Comparison of ENCODE assay signal across 2 cellular contexts in genomic region chr12:68839183-68840147, GRCh38.
TF ChIP-seq lines count a peak whose summit lies in the region.

No MANE protein-coding gene starts in this region.

TF ChIP-seq in IMR-90, 13 proteins besides CTCF, POLR2A, EP300 and RAD21:
- no peak for TF ChIP-seq MAFK (IDR thresholded peaks at IDR 0.05; ENCODE audit: low read depth, low read length)
- no peak for TF ChIP-seq MAZ (IDR thresholded peaks at IDR 0.05; ENCODE audit: borderline replicate concordance, low read depth, low read length)
- TF ChIP-seq, protein P1, sequence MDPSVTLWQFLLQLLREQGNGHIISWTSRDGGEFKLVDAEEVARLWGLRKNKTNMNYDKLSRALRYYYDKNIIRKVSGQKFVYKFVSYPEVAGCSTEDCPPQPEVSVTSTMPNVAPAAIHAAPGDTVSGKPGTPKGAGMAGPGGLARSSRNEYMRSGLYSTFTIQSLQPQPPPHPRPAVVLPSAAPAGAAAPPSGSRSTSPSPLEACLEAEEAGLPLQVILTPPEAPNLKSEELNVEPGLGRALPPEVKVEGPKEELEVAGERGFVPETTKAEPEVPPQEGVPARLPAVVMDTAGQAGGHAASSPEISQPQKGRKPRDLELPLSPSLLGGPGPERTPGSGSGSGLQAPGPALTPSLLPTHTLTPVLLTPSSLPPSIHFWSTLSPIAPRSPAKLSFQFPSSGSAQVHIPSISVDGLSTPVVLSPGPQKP (IDR thresholded peaks at IDR 0.05; ENCODE audit: borderline replicate concordance, low read depth, low read length): no peak
- no peak for TF ChIP-seq MXI1 (IDR thresholded peaks at IDR 0.05; ENCODE audit: borderline replicate concordance, low read depth, low read length)
- TF ChIP-seq SMC3 (IDR thresholded peaks at IDR 0.05; ENCODE audit: low read depth, low read length): no peak
- TF ChIP-seq FOS (IDR thresholded peaks at IDR 0.05; ENCODE audit: low read depth, low read length): no peak
- no peak for TF ChIP-seq CHD1 (IDR thresholded peaks at IDR 0.05; ENCODE audit: low read depth, low read length)
TF ChIP-seq in IMR-90: peak in this region for 0.

TF ChIP-seq in K562, 482 proteins besides CTCF, POLR2A, EP300 and RAD21:
- no peak for TF ChIP-seq CBFA2T2 (conservative IDR thresholded peaks at IDR 0.05)
- no peak for TF ChIP-seq SUPT5H (IDR thresholded peaks at IDR 0.05)
- TF ChIP-seq, protein P2, sequence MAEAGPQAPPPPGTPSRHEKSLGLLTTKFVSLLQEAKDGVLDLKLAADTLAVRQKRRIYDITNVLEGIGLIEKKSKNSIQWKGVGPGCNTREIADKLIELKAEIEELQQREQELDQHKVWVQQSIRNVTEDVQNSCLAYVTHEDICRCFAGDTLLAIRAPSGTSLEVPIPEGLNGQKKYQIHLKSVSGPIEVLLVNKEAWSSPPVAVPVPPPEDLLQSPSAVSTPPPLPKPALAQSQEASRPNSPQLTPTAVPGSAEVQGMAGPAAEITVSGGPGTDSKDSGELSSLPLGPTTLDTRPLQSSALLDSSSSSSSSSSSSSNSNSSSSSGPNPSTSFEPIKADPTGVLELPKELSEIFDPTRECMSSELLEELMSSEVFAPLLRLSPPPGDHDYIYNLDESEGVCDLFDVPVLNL (CRISPR knock-in tag; IDR thresholded peaks at IDR 0.05; ENCODE audit: low read depth): no peak
- no peak for TF ChIP-seq PCBP2 (IDR thresholded peaks at IDR 0.05; ENCODE audit: low read depth, low read length, poor library complexity, severe bottlenecking)
- TF ChIP-seq TFAM (CRISPR knock-in tag; conservative IDR thresholded peaks at IDR 0.05): no peak
- no peak for TF ChIP-seq MBD2 (IDR thresholded peaks at IDR 0.05; ENCODE audit: borderline replicate concordance, low read depth)
- TF ChIP-seq TCF3 (CRISPR knock-in tag; IDR thresholded peaks at IDR 0.05): no peak
- no peak for TF ChIP-seq MXI1 (IDR thresholded peaks at IDR 0.05; ENCODE audit: low read depth, low read length)
- TF ChIP-seq BMI1 (IDR thresholded peaks at IDR 0.05; ENCODE audit: low read length): no peak
- no peak for TF ChIP-seq GATAD2A (IDR thresholded peaks at IDR 0.05)
- TF ChIP-seq JUN (IDR thresholded peaks at IDR 0.05; ENCODE audit: borderline replicate concordance, low read depth, low read length): no peak
- TF ChIP-seq JUN (CRISPR knock-in tag; IDR thresholded peaks at IDR 0.05; ENCODE audit: borderline replicate concordance): no peak
- no peak for TF ChIP-seq ZNF512 (tag; IDR thresholded peaks at IDR 0.05)
- no peak for TF ChIP-seq ZNF354B (CRISPR knock-in tag; IDR thresholded peaks at IDR 0.05)
- no peak for TF ChIP-seq ZBTB1 (CRISPR knock-in tag; IDR thresholded peaks at IDR 0.05; ENCODE audit: borderline replicate concordance, low read depth)
- TF ChIP-seq MLX (CRISPR knock-in tag; conservative IDR thresholded peaks at IDR 0.05): no peak
- TF ChIP-seq, protein P3, sequence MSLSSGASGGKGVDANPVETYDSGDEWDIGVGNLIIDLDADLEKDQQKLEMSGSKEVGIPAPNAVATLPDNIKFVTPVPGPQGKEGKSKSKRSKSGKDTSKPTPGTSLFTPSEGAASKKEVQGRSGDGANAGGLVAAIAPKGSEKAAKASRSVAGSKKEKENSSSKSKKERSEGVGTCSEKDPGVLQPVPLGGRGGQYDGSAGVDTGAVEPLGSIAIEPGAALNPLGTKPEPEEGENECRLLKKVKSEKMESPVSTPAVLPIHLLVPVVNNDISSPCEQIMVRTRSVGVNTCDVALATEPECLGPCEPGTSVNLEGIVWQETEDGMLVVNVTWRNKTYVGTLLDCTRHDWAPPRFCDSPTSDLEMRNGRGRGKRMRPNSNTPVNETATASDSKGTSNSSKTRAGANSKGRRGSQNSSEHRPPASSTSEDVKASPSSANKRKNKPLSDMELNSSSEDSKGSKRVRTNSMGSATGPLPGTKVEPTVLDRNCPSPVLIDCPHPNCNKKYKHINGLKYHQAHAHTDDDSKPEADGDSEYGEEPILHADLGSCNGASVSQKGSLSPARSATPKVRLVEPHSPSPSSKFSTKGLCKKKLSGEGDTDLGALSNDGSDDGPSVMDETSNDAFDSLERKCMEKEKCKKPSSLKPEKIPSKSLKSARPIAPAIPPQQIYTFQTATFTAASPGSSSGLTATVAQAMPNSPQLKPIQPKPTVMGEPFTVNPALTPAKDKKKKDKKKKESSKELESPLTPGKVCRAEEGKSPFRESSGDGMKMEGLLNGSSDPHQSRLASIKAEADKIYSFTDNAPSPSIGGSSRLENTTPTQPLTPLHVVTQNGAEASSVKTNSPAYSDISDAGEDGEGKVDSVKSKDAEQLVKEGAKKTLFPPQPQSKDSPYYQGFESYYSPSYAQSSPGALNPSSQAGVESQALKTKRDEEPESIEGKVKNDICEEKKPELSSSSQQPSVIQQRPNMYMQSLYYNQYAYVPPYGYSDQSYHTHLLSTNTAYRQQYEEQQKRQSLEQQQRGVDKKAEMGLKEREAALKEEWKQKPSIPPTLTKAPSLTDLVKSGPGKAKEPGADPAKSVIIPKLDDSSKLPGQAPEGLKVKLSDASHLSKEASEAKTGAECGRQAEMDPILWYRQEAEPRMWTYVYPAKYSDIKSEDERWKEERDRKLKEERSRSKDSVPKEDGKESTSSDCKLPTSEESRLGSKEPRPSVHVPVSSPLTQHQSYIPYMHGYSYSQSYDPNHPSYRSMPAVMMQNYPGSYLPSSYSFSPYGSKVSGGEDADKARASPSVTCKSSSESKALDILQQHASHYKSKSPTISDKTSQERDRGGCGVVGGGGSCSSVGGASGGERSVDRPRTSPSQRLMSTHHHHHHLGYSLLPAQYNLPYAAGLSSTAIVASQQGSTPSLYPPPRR (CRISPR knock-in tag; IDR thresholded peaks at IDR 0.05; ENCODE audit: borderline replicate concordance): no peak
- no peak for TF ChIP-seq SAFB2 (IDR thresholded peaks at IDR 0.05; ENCODE audit: borderline replicate concordance, low read depth, low read length, severe bottlenecking)
- TF ChIP-seq IRF1 (CRISPR knock-in tag; IDR thresholded peaks at IDR 0.05; ENCODE audit: borderline replicate concordance): no peak
TF ChIP-seq in K562: peak in this region for 0.
